In genomic region chr22:19986410-19987341, GRCh38 we compare ENCODE assay signal across 8 cellular contexts. TPM values are rescaled to one million over a fixed set of nuclear protein-coding genes. Genes with fewer than 3 reads are reported as not detected.
DNase-seq lines count a peak whose midpoint lies in the region; ATAC-seq, FAIRE-seq and TF ChIP-seq lines count a peak whose summit lies in the region.

No MANE protein-coding gene starts in this region.

- H3K23ac ChIP-seq in H1 (ENCODE audit: insufficient read length) (no peak overlapping the region), mesenchymal stem cell (ENCODE audit: low read length in 2 of 2) (no peak overlapping the region)

- H2BK15ac ChIP-seq in H1 (ENCODE audit: low read length) (0 out of 2 replicates have a peak overlapping the region, but pooled peaks have one; percentile 40), mesenchymal stem cell (ENCODE audit: low read depth, poor library complexity, severe bottlenecking) (no peak overlapping the region)

- H4K20me1 ChIP-seq in H1 (replicated peaks in 1 of 2; ENCODE audit: control insufficient read depth in 1 of 2, insufficient read depth in 2 of 2, low read length in 2 of 2): peaks cover 9 to 22% of the 10 kb centered on the region in 2 experiments

- POLR2A ChIA-PET in CD8-positive, alpha-beta memory T cell (lab: Charles Lee): interaction anchor here (0.6 kb wide), 1 partner anchor 1679 kb away, joined by 3 read pairs; no protein-coding TSS in a partner anchor
- POLR2A ChIA-PET in HEK293T (lab: Yijun Ruan, JAX) (interaction anchor here (1.0 to 4.0 kb wide), 7 partner anchors 11 to 34 kb away, joined by 3 to 25 read pairs (median 5); partner anchors contain the start of gene TANGO2), H1 (lab: Charles Lee; ENCODE audit: partially characterized antibody) (interaction anchor here (0.7 to 2.7 kb wide), 11 partner anchors 9 to 137 kb away, joined by 3 to 13 read pairs (median 5); partner anchors contain the start of gene TANGO2)

- H3K18ac ChIP-seq in H1 (ENCODE audit: extremely low read depth, low read length): peak overlapping the region; percentile 53; the same call in 1 of the 2 replicates
- H3K18ac ChIP-seq in mesenchymal stem cell (ENCODE audit: low read depth in 1 of 2, low read length in 2 of 2): peak overlapping the region; percentile 63 to 65

- no peak for TF ChIP-seq RAD21 in H1 (IDR thresholded peaks at IDR 0.05 in 1 of 2, conservative IDR thresholded peaks at IDR 0.05 in 1 of 2; ENCODE audit: low read depth in 2 of 2, low read length in 2 of 2)

- peak in 1 of 2 experiments; percentile 80; a peak in 2 of 3 replicates for TF ChIP-seq POLR2A in H1 (IDR thresholded peaks at IDR 0.05; ENCODE audit: control extremely low read depth in 1 of 2, low read depth in 2 of 2, low read length in 2 of 2)

- peak; percentile 42 for FAIRE-seq in H1 (lab: Jason Lieb, UNC)

- no peak overlapping the region for H2BK20ac ChIP-seq in H1 (ENCODE audit: low read length)

- H3K79me2 ChIP-seq in H1 (ENCODE audit: control insufficient read depth in 1 of 2, insufficient read depth in 2 of 2, low read length in 2 of 2): peaks cover 0 to 8% of the 10 kb centered on the region in 2 experiments; a peak in 1 of 4 replicates

- peak overlapping the region; percentile 44 for H3K4me3 ChIP-seq in CD8-positive, alpha-beta memory T cell (ENCODE audit: low read length)
- H3K4me3 ChIP-seq in H1 (ENCODE audit: extremely low read depth in 1 of 4, insufficient read depth in 2 of 4, low read depth in 3 of 4, low read length in 4 of 4) (peak overlapping the region; percentile 74 to 88 (median 82)), mesenchymal stem cell (ENCODE audit: insufficient read depth in 1 of 2, low read depth in 1 of 2, low read length in 2 of 2) (peak overlapping the region; percentile 68 to 84)

- no peak for TF ChIP-seq EP300 in H1 (IDR thresholded peaks at IDR 0.05; ENCODE audit: borderline replicate concordance in 1 of 2, low read depth in 2 of 2, low read length in 2 of 2)

- H3K4ac ChIP-seq in H1 (replicated peaks; ENCODE audit: insufficient read length, low read depth, low read length) (no peak overlapping the region), mesenchymal stem cell (ENCODE audit: low read depth in 1 of 2, low read length in 2 of 2) (peak overlapping the region; percentile 9 to 47)

- H2BK12ac ChIP-seq in H1 (ENCODE audit: low read depth, low read length) (no peak overlapping the region; the same call in 1 of the 2 replicates), mesenchymal stem cell (ENCODE audit: low read length in 2 of 2) (no peak overlapping the region)

- H4K5ac ChIP-seq in H1 (ENCODE audit: insufficient read length, low read depth, low read length): peak overlapping the region; percentile 42

- H4K91ac ChIP-seq in H1 (replicated peaks; ENCODE audit: insufficient read length, low read length): peak overlapping the region; percentile 52
- no peak overlapping the region for H4K91ac ChIP-seq in mesenchymal stem cell (ENCODE audit: low read length)

- peak overlapping the region in 1 of 8 donors; percentile 54 for H3K27ac Mint-ChIP-seq in CD8-positive, alpha-beta memory T cell
- no peak overlapping the region for H3K27ac Mint-ChIP-seq in activated CD8-positive, alpha-beta memory T cell treated with anti-CD3 and anti-CD28 coated beads, Interleukin-2, amount 10 ng/mL, durations not matched to agents 7 days and 5 days

- DNase-seq in CD8-positive, alpha-beta memory T cell: peak; percentile 53 to 70 (median 58)
- DNase-seq in HEK293T (ENCODE audit: extremely low spot score) (peak; percentile 99), NCI-H748 treated with DMSO at 0.1 percent for 48 hours (lab: John Stamatoyannopoulos, UW) (peak; percentile 14), H1 (ENCODE audit: low read depth in 1 of 2, low spot score in 2 of 2) (peak in 1 of 2 experiments; percentile 89), mesenchymal stem cell (peak; percentile 77), NCI-H1694 treated with DMSO at 0.1 percent for 48 hours (lab: John Stamatoyannopoulos, UW) (no peak)
- DNase-seq in activated CD8-positive, alpha-beta memory T cell treated with anti-CD3 and anti-CD28 coated beads, Interleukin-2, amount 10 ng/mL, durations not matched to agents 7 days and 5 days: peak; percentile 75
- peak; percentile 33 for DNase-seq in stimulated activated CD8-positive, alpha-beta memory T cell treated with anti-CD3 and anti-CD28 coated beads, Interleukin-12 subunit alpha, Interleukin-12 subunit beta, amount 100 ng/mL, for 24 hours (ENCODE audit: extremely low read depth)

- H3K4me1 ChIP-seq in CD8-positive, alpha-beta memory T cell (ENCODE audit: insufficient read depth, low read length): peaks cover 28% of the 10 kb centered on the region
- H3K4me1 ChIP-seq in H1 (replicated peaks in 1 of 4; ENCODE audit: control insufficient read depth in 3 of 4, insufficient read depth in 4 of 4, low read length in 3 of 4) (peaks cover 0 to 17% (median 11%) of the 10 kb centered on the region in 4 experiments; a peak in 5 of 7 replicates), mesenchymal stem cell (ENCODE audit: control insufficient read depth, insufficient read depth, low read depth, low read length) (peaks cover 58% of the 10 kb centered on the region)

- CTCF ChIA-PET in CD8-positive, alpha-beta memory T cell (lab: Charles Lee): no interaction called here
- CTCF ChIA-PET in HEK293T (lab: Yijun Ruan, JAX): no interaction called here
- CTCF ChIA-PET in activated CD8-positive, alpha-beta memory T cell treated with anti-CD3 and anti-CD28 coated beads, Interleukin-2, amount 10 ng/mL, durations not matched to agents 7 days and 5 days (lab: Charles Lee): interaction anchor here (1.4 kb wide), 1 partner anchor 12 kb away, joined by 3 read pairs; no protein-coding TSS in a partner anchor
- CTCF ChIA-PET in H1 (lab: Charles Lee; ENCODE audit: partially characterized antibody): interaction anchor here (0.7 to 5.6 kb wide), 7 partner anchors 10 to 220 kb away, joined by 3 to 58 read pairs (median 3); no protein-coding TSS in a partner anchor

- no peaks in the 10 kb centered on the region for H3K9me3 ChIP-seq in CD8-positive, alpha-beta memory T cell (ENCODE audit: low read length)
- H3K9me3 ChIP-seq in H1 (ENCODE audit: insufficient read depth in 2 of 2, low read depth in 1 of 2, low read length in 1 of 2): no peaks in the 10 kb centered on the region
- H3K9me3 ChIP-seq in mesenchymal stem cell (ENCODE audit: control insufficient read depth, low read length): no peaks in the 10 kb centered on the region

- peaks cover 0 to 4% of the 10 kb centered on the region in 2 donors for H3K27me3 Mint-ChIP-seq in CD8-positive, alpha-beta memory T cell
- no peaks in the 10 kb centered on the region for H3K27me3 Mint-ChIP-seq in activated CD8-positive, alpha-beta memory T cell treated with anti-CD3 and anti-CD28 coated beads, Interleukin-2, amount 10 ng/mL, durations not matched to agents 7 days and 5 days

- H3K4me2 ChIP-seq in H1 (ENCODE audit: insufficient read depth in 1 of 2, low read depth in 2 of 2, low read length in 2 of 2) (peak overlapping the region; percentile 89), mesenchymal stem cell (ENCODE audit: low read length, poor library complexity, severe bottlenecking) (peak overlapping the region; percentile 86)

- peaks cover 24% of the 10 kb centered on the region for H3K79me1 ChIP-seq in H1 (ENCODE audit: low read depth, low read length)
- peaks cover 39% of the 10 kb centered on the region for H3K79me1 ChIP-seq in mesenchymal stem cell (replicated peaks; ENCODE audit: low read length, poor library complexity, severe bottlenecking)

- H3K27me3 ChIP-seq in CD8-positive, alpha-beta memory T cell (ENCODE audit: insufficient read depth, low read length, poor library complexity, severe bottlenecking): peaks cover 5% of the 10 kb centered on the region
- no peaks in the 10 kb centered on the region for H3K27me3 ChIP-seq in H1 (replicated peaks in 1 of 4; ENCODE audit: control insufficient read depth in 3 of 4, extremely low read depth in 1 of 4, insufficient read depth in 3 of 4, low read length in 3 of 4)
- H3K27me3 ChIP-seq in mesenchymal stem cell (ENCODE audit: control insufficient read depth in 1 of 2, insufficient read depth in 1 of 2, low read length in 2 of 2): peaks cover 0 to 2% of the 10 kb centered on the region in 2 experiments

- no peaks in the 10 kb centered on the region for H3K36me3 Mint-ChIP-seq in CD8-positive, alpha-beta memory T cell
- H3K36me3 Mint-ChIP-seq in activated CD8-positive, alpha-beta memory T cell treated with anti-CD3 and anti-CD28 coated beads, Interleukin-2, amount 10 ng/mL, durations not matched to agents 7 days and 5 days: no peaks in the 10 kb centered on the region

- H3K23me2 ChIP-seq in H1 (ENCODE audit: low read depth, low read length): peaks cover 4% of the 10 kb centered on the region; the same call in 1 of the 2 replicates

- H3K56ac ChIP-seq in H1 (replicated peaks; ENCODE audit: insufficient read length, low read depth, low read length): no peak overlapping the region

- WGBS in H1 (ENCODE audit: extremely low coverage in 1 of 2, insufficient coverage in 1 of 2, insufficient read length in 1 of 2, insufficient replicate concordance in 2 of 2, low coverage in 1 of 2, low lambda C conversion rate in 2 of 2, missing lambda C conversion rate in 1 of 2), 2 experiments: 2% methylated on average over 43 of the region's 76 CpGs; no CpG with 5 or more reads in 1 of the 2 experiments
- 1% methylated on average over 39 of the region's 76 CpGs for whole genome bisulfite sequencing in mesenchymal stem cell

- peak overlapping the region; percentile 31 for H3K27ac ChIP-seq in CD8-positive, alpha-beta memory T cell (ENCODE audit: low read depth, low read length)
- H3K27ac ChIP-seq in H1 (ENCODE audit: low read depth, low read length) (peak overlapping the region; percentile 57; the same call in 1 of the 2 replicates), mesenchymal stem cell (ENCODE audit: low read length, poor library complexity, severe bottlenecking) (no peak overlapping the region)

- H2AK5ac ChIP-seq in H1 (ENCODE audit: low read depth, low read length) (peak overlapping the region; percentile 66; the same call in 1 of the 2 replicates), mesenchymal stem cell (ENCODE audit: low read length, severe bottlenecking) (no peak overlapping the region)

- peak overlapping the region in 5 of 7 donors; percentile 8 to 79 (median 55) for H3K4me3 Mint-ChIP-seq in CD8-positive, alpha-beta memory T cell
- H3K4me3 Mint-ChIP-seq in activated CD8-positive, alpha-beta memory T cell treated with anti-CD3 and anti-CD28 coated beads, Interleukin-2, amount 10 ng/mL, durations not matched to agents 7 days and 5 days: no peak overlapping the region

- no peak overlapping the region; the same call in 1 of the 2 replicates for H2BK5ac ChIP-seq in H1 (ENCODE audit: low read depth, low read length)
- peak overlapping the region; percentile 39 for H2BK5ac ChIP-seq in mesenchymal stem cell (ENCODE audit: low read depth, low read length, poor library complexity, severe bottlenecking)

- peak overlapping the region; percentile 90 for H4K8ac ChIP-seq in H1 (ENCODE audit: extremely low read depth, insufficient read depth, low read length)
- H4K8ac ChIP-seq in mesenchymal stem cell (ENCODE audit: low read length): peak overlapping the region; percentile 5

- no peak for TF ChIP-seq CTCF in H1 (IDR thresholded peaks at IDR 0.05; ENCODE audit: control extremely low read depth in 1 of 3, insufficient read depth in 1 of 3, low read depth in 1 of 3, low read length in 3 of 3)

- ATAC-seq in activated CD8-positive, alpha-beta memory T cell treated with anti-CD3 and anti-CD28 coated beads, Interleukin-2, amount 10 ng/mL, durations not matched to agents 7 days and 5 days: peak; percentile 95

- H3K4me1 Mint-ChIP-seq in CD8-positive, alpha-beta memory T cell: peaks cover 0 to 7% (median 2%) of the 10 kb centered on the region in 3 donors
- no peaks in the 10 kb centered on the region for H3K4me1 Mint-ChIP-seq in activated CD8-positive, alpha-beta memory T cell treated with anti-CD3 and anti-CD28 coated beads, Interleukin-2, amount 10 ng/mL, durations not matched to agents 7 days and 5 days

- peak overlapping the region; percentile 53 to 91 (median 71); a peak in 6 of 7 replicates for H3K9ac ChIP-seq in H1 (replicated peaks in 1 of 4; ENCODE audit: extremely low read depth in 1 of 4, low read depth in 3 of 4, low read length in 3 of 4)
- peak overlapping the region; percentile 84 for H3K9ac ChIP-seq in mesenchymal stem cell (ENCODE audit: low read length)

- H2AFZ ChIP-seq in H1 (ENCODE audit: low read length): no peak overlapping the region
- peak overlapping the region; percentile 68 for H2AFZ ChIP-seq in mesenchymal stem cell (ENCODE audit: low read depth, low read length)

- H3K36me3 ChIP-seq in CD8-positive, alpha-beta memory T cell (ENCODE audit: insufficient read depth, low read length): no peaks in the 10 kb centered on the region
- H3K36me3 ChIP-seq in H1 (ENCODE audit: control insufficient read depth in 2 of 4, insufficient read depth in 4 of 4, low read length in 3 of 4): peaks cover 0 to under 1% (median under 1%) of the 10 kb centered on the region in 4 experiments; a peak in 1 of 8 replicates
- H3K36me3 ChIP-seq in mesenchymal stem cell (ENCODE audit: control insufficient read depth in 1 of 2, insufficient read depth in 2 of 2, low read depth in 1 of 2, low read length in 2 of 2): peaks cover 0 to 9% of the 10 kb centered on the region in 2 experiments

- H3K14ac ChIP-seq in H1 (ENCODE audit: insufficient read length) (no peak overlapping the region), mesenchymal stem cell (ENCODE audit: low read length in 2 of 2) (no peak overlapping the region)

- no peak overlapping the region for H2BK120ac ChIP-seq in H1 (replicated peaks; ENCODE audit: low read depth, low read length)
- H2BK120ac ChIP-seq in mesenchymal stem cell (ENCODE audit: low read depth, low read length): no peak overlapping the region

- H3K9me3 Mint-ChIP-seq in CD8-positive, alpha-beta memory T cell: no peaks in the 10 kb centered on the region
- no peaks in the 10 kb centered on the region for H3K9me3 Mint-ChIP-seq in activated CD8-positive, alpha-beta memory T cell treated with anti-CD3 and anti-CD28 coated beads, Interleukin-2, amount 10 ng/mL, durations not matched to agents 7 days and 5 days (ENCODE audit: low read depth)

RNA-seq across cellular contexts. Expression of gene ARVCF, which starts 29.9 kb away (rescaled TPM):
- 1 to 10 TPM; 1.4 to 1.8 TPM for total RNA-seq in CD8-positive, alpha-beta memory T cell
- polyA plus RNA-seq in CD8-positive, alpha-beta memory T cell: 0.92 TPM
- total RNA-seq in activated CD8-positive, alpha-beta memory T cell treated with anti-CD3 and anti-CD28 coated beads, Interleukin-2, amount 10 ng/mL, durations not matched to agents 7 days and 5 days: under 1 TPM; 0.50 to 0.70 TPM
- total RNA-seq in H1 (2021; fragmentation: NEBNext Ultra II Directional; extraction: Animal tissue kit (Norgen Biotek cat#: 25700)): 43.2 and 49.6 TPM in 2 replicates
- polyA plus RNA-seq in H1 (2011; rRNA removed): 31.0 and 68.3 TPM in 2 replicates
- polyA plus RNA-seq in H1 (2011; cell fraction: cytosol; rRNA removed): 68.4 TPM
- 444 TPM for polyA plus RNA-seq in H1 (2011; cell fraction: nucleus; rRNA removed)
- 37.9 to 61.7 TPM (median 55.2 TPM) in 4 replicates for polyA plus RNA-seq in H1 (2012, experiment 1 of 2)
- 25.1 TPM for polyA plus RNA-seq in H1 (2012, experiment 2 of 2)
- 23.2 TPM for polyA plus RNA-seq in H1 (2013, experiment 1 of 2)
- 21.9 TPM for polyA plus RNA-seq in H1 (2013, experiment 2 of 2)
- polyA minus RNA-seq in H1 (2011; rRNA and poly(A)+ RNA removed): 18.4 and 21.2 TPM in 2 replicates
- polyA minus RNA-seq in H1 (2011; cell fraction: cytosol; rRNA and poly(A)+ RNA removed): 28.8 TPM
- polyA minus RNA-seq in H1 (2011; cell fraction: nucleus; rRNA and poly(A)+ RNA removed): 88.4 TPM
- polyA plus RNA-seq in mesenchymal stem cell (2013, experiment 1 of 2): 3.0 TPM
- polyA plus RNA-seq in mesenchymal stem cell (2013, experiment 2 of 2): 3.2 TPM

RNA-seq across cellular contexts. Expression of gene TANGO2, which starts 34.2 kb away (rescaled TPM):
- 10 to 100 TPM; 27.3 to 28.0 TPM for total RNA-seq in CD8-positive, alpha-beta memory T cell
- 48.6 TPM for polyA plus RNA-seq in CD8-positive, alpha-beta memory T cell
- 10 to 100 TPM; 36.7 to 44.5 TPM for total RNA-seq in activated CD8-positive, alpha-beta memory T cell treated with anti-CD3 and anti-CD28 coated beads, Interleukin-2, amount 10 ng/mL, durations not matched to agents 7 days and 5 days
- total RNA-seq in H1 (2021; fragmentation: NEBNext Ultra II Directional; extraction: Animal tissue kit (Norgen Biotek cat#: 25700)): 10.1 and 13.6 TPM in 2 replicates
- 18.2 and 18.4 TPM in 2 replicates for polyA plus RNA-seq in H1 (2011; rRNA removed)
- polyA plus RNA-seq in H1 (2011; cell fraction: cytosol; rRNA removed): 18.8 TPM
- 19.5 TPM for polyA plus RNA-seq in H1 (2011; cell fraction: nucleus; rRNA removed)
- polyA plus RNA-seq in H1 (2012, experiment 1 of 2): 7.8 to 13.8 TPM (median 12.6 TPM) in 4 replicates
- 11.7 TPM for polyA plus RNA-seq in H1 (2012, experiment 2 of 2)
- polyA plus RNA-seq in H1 (2013, experiment 1 of 2): 5.2 TPM
- polyA plus RNA-seq in H1 (2013, experiment 2 of 2): 5.0 TPM
- polyA minus RNA-seq in H1 (2011; rRNA and poly(A)+ RNA removed): 32.1 and 36.1 TPM in 2 replicates
- polyA minus RNA-seq in H1 (2011; cell fraction: cytosol; rRNA and poly(A)+ RNA removed): 7.8 TPM
- polyA minus RNA-seq in H1 (2011; cell fraction: nucleus; rRNA and poly(A)+ RNA removed): 11.9 TPM
- 16.0 TPM for polyA plus RNA-seq in mesenchymal stem cell (2013, experiment 1 of 2)
- polyA plus RNA-seq in mesenchymal stem cell (2013, experiment 2 of 2): 16.1 TPM

RNA-seq across cellular contexts. Expression of gene TXNRD2, which starts 45.1 kb away (rescaled TPM):
- 10 to 100 TPM; 27.6 to 27.9 TPM for total RNA-seq in CD8-positive, alpha-beta memory T cell
- polyA plus RNA-seq in CD8-positive, alpha-beta memory T cell: 13.8 TPM
- total RNA-seq in activated CD8-positive, alpha-beta memory T cell treated with anti-CD3 and anti-CD28 coated beads, Interleukin-2, amount 10 ng/mL, durations not matched to agents 7 days and 5 days: 10 to 100 TPM; 20.5 to 23.1 TPM
- 14.2 and 14.8 TPM in 2 replicates for total RNA-seq in H1 (2021; fragmentation: NEBNext Ultra II Directional; extraction: Animal tissue kit (Norgen Biotek cat#: 25700))
- 21.9 and 25.0 TPM in 2 replicates for polyA plus RNA-seq in H1 (2011; rRNA removed)
- 20.2 TPM for polyA plus RNA-seq in H1 (2011; cell fraction: cytosol; rRNA removed)
- 38.2 TPM for polyA plus RNA-seq in H1 (2011; cell fraction: nucleus; rRNA removed)
- polyA plus RNA-seq in H1 (2012, experiment 1 of 2): 11.3 to 14.7 TPM (median 13.7 TPM) in 4 replicates
- polyA plus RNA-seq in H1 (2012, experiment 2 of 2): 16.5 TPM
- 8.1 TPM for polyA plus RNA-seq in H1 (2013, experiment 1 of 2)
- polyA plus RNA-seq in H1 (2013, experiment 2 of 2): 9.0 TPM
- polyA minus RNA-seq in H1 (2011; rRNA and poly(A)+ RNA removed): 6.3 and 8.1 TPM in 2 replicates
- 6.8 TPM for polyA minus RNA-seq in H1 (2011; cell fraction: cytosol; rRNA and poly(A)+ RNA removed)
- 13.8 TPM for polyA minus RNA-seq in H1 (2011; cell fraction: nucleus; rRNA and poly(A)+ RNA removed)
- 5.8 TPM for polyA plus RNA-seq in mesenchymal stem cell (2013, experiment 1 of 2)
- polyA plus RNA-seq in mesenchymal stem cell (2013, experiment 2 of 2): 6.0 TPM

RNA-seq across cellular contexts. Expression of gene COMT, which starts 45.1 kb away (rescaled TPM):
- 10 to 100 TPM; 89.3 to 93.7 TPM for total RNA-seq in CD8-positive, alpha-beta memory T cell
- polyA plus RNA-seq in CD8-positive, alpha-beta memory T cell: 92.7 TPM
- 10 to 100 TPM; 92.6 to 95.3 TPM for total RNA-seq in activated CD8-positive, alpha-beta memory T cell treated with anti-CD3 and anti-CD28 coated beads, Interleukin-2, amount 10 ng/mL, durations not matched to agents 7 days and 5 days
- total RNA-seq in H1 (2021; fragmentation: NEBNext Ultra II Directional; extraction: Animal tissue kit (Norgen Biotek cat#: 25700)): 15.2 and 16.6 TPM in 2 replicates
- 33.7 and 45.0 TPM in 2 replicates for polyA plus RNA-seq in H1 (2011; rRNA removed)
- polyA plus RNA-seq in H1 (2011; cell fraction: cytosol; rRNA removed): 30.8 TPM
- polyA plus RNA-seq in H1 (2011; cell fraction: nucleus; rRNA removed): 39.7 TPM
- 21.8 to 30.3 TPM (median 29.0 TPM) in 4 replicates for polyA plus RNA-seq in H1 (2012, experiment 1 of 2)
- polyA plus RNA-seq in H1 (2012, experiment 2 of 2): 26.2 TPM
- polyA plus RNA-seq in H1 (2013, experiment 1 of 2): 12.0 TPM
- 10.6 TPM for polyA plus RNA-seq in H1 (2013, experiment 2 of 2)
- 9.1 and 11.6 TPM in 2 replicates for polyA minus RNA-seq in H1 (2011; rRNA and poly(A)+ RNA removed)
- polyA minus RNA-seq in H1 (2011; cell fraction: cytosol; rRNA and poly(A)+ RNA removed): 25.5 TPM
- polyA minus RNA-seq in H1 (2011; cell fraction: nucleus; rRNA and poly(A)+ RNA removed): 7.3 TPM
- polyA plus RNA-seq in mesenchymal stem cell (2013, experiment 1 of 2): 51.6 TPM
- 55.0 TPM for polyA plus RNA-seq in mesenchymal stem cell (2013, experiment 2 of 2)

Comparison
In these comparisons a context has a peak if more than half of its experiments do, and no peak if none do; other contexts are left out.
1. RNA of gene ARVCF, which starts 29.9 kb away (total RNA-seq): 43.2 to 49.6 TPM in H1; 1.4 to 1.8 TPM in CD8-positive, alpha-beta memory T cell and 0.50 to 0.70 TPM in activated CD8-positive, alpha-beta memory T cell treated with anti-CD3 and anti-CD28 coated beads, Interleukin-2, amount 10 ng/mL, durations not matched to agents 7 days and 5 days; every median in the first group is over 10 times any median in the second.
2. CTCF ChIA-PET loops: an anchor here in activated CD8-positive, alpha-beta memory T cell treated with anti-CD3 and anti-CD28 coated beads, Interleukin-2, amount 10 ng/mL, durations not matched to agents 7 days and 5 days (1.4 kb wide) and H1 (0.7 to 5.6 kb wide); none called in CD8-positive, alpha-beta memory T cell and HEK293T.
3. Peak in every context shown above with its lines, with median percentiles within 50 percentile points of each other: H3K4me3 ChIP-seq.